15 cellular contexts compared by ENCODE assay signal in genomic region chr16:58885528-58886170, GRCh38.
DNase-seq lines count a peak whose midpoint lies in the region; ATAC-seq lines count a peak whose summit lies in the region.
"Had no signal": no experiment of that assay in that cellular context is flagged by ENCODE, and none has a peak within 500 bp of the region (broad histone marks: within the 10 kb centered on the region; RNA-seq: fewer than 3 reads in every experiment).

No MANE protein-coding gene starts in this region.

- H3K4me3 ChIP-seq in effector memory CD4-positive, alpha-beta T cell (ENCODE audit: insufficient read depth, low read depth, low read length, poor library complexity, severe bottlenecking): no peak overlapping the region
- H3K4me3 ChIP-seq: thyroid gland had no signal

- no peaks in the 10 kb centered on the region for H3K27me3 ChIP-seq in effector memory CD4-positive, alpha-beta T cell (replicated peaks; ENCODE audit: control insufficient read depth, insufficient read depth, low read length, poor library complexity, severe bottlenecking)
- H3K27me3 ChIP-seq: thyroid gland had no signal

- H3K27me3 Mint-ChIP-seq in stimulated activated memory B cell treated with anti-CD40 and anti-IgM and Interleukin-4, amounts not matched to agents 10 μg/mL and 1 μg/mL and 100 μg/mL, for 72 hours: no peaks in the 10 kb centered on the region
- H3K27me3 Mint-ChIP-seq: memory B cell had no signal

- DNase-seq in C1 segment of cervical spinal cord (lab: John Stamatoyannopoulos, UW) (no peak), NCI-H524 (lab: John Stamatoyannopoulos, UW) (no peak)
- no peak for DNase-seq in effector memory CD4-positive, alpha-beta T cell
- DNase-seq: activated CD4-positive, alpha-beta T cell treated with anti-CD3 and anti-CD28 coated beads for 1 hour; aorta; CD4-positive, alpha-beta T cell; cortex of kidney; HFFc6; NCI-H146; thyroid gland had no signal

- H3K4me1 Mint-ChIP-seq in stimulated activated memory B cell treated with anti-CD40 and anti-IgM and Interleukin-4, amounts not matched to agents 10 μg/mL and 1 μg/mL and 100 μg/mL, for 72 hours: peaks cover 13% of the 10 kb centered on the region

- H3K9me3 Mint-ChIP-seq in stimulated activated memory B cell treated with anti-CD40 and anti-IgM and Interleukin-4, amounts not matched to agents 10 μg/mL and 1 μg/mL and 100 μg/mL, for 72 hours: no peaks in the 10 kb centered on the region
- H3K9me3 Mint-ChIP-seq: CD4-positive, alpha-beta T cell had no signal

- H3K36me3 Mint-ChIP-seq in stimulated activated memory B cell treated with anti-CD40 and anti-IgM and Interleukin-4, amounts not matched to agents 10 μg/mL and 1 μg/mL and 100 μg/mL, for 72 hours: no peaks in the 10 kb centered on the region
- H3K36me3 Mint-ChIP-seq: memory B cell had no signal

- peak overlapping the region; percentile 23 for H3K27ac Mint-ChIP-seq in stimulated activated memory B cell treated with anti-CD40 and anti-IgM and Interleukin-4, amounts not matched to agents 10 μg/mL and 1 μg/mL and 100 μg/mL, for 72 hours
- H3K27ac Mint-ChIP-seq: CD4-positive, alpha-beta T cell; HFFc6; memory B cell had no signal

- no peaks in the 10 kb centered on the region for H3K4me1 ChIP-seq in effector memory CD4-positive, alpha-beta T cell (ENCODE audit: control insufficient read depth, insufficient read depth, low read length, poor library complexity, severe bottlenecking)
- H3K4me1 ChIP-seq: thyroid gland had no signal

- ATAC-seq in GM18909 (IDR thresholded peaks at IDR 0.05; ENCODE audit: poor library complexity, unreplicated experiment) (peak; percentile 64), HG02610 (IDR thresholded peaks at IDR 0.05; ENCODE audit: unreplicated experiment) (peak; percentile 72), HG03439 (IDR thresholded peaks at IDR 0.05; ENCODE audit: unreplicated experiment) (peak; percentile 58)
- peak; percentile 62 for ATAC-seq in stimulated activated memory B cell treated with anti-CD40 and anti-IgM and Interleukin-4, amounts not matched to agents 10 μg/mL and 1 μg/mL and 100 μg/mL, for 72 hours

- no peaks in the 10 kb centered on the region for H3K36me3 ChIP-seq in effector memory CD4-positive, alpha-beta T cell (ENCODE audit: control insufficient read depth, insufficient read depth, low read length)
- H3K36me3 ChIP-seq: thyroid gland had no signal

- no peak overlapping the region for H3K27ac ChIP-seq in effector memory CD4-positive, alpha-beta T cell (ENCODE audit: insufficient read depth, low read length, poor library complexity, severe bottlenecking)
- H3K27ac ChIP-seq: thyroid gland had no signal

- H3K9me3 ChIP-seq in effector memory CD4-positive, alpha-beta T cell (ENCODE audit: control insufficient read depth, low read length): no peaks in the 10 kb centered on the region
- H3K9me3 ChIP-seq: thyroid gland had no signal

- H3K4me3 Mint-ChIP-seq in stimulated activated memory B cell treated with anti-CD40 and anti-IgM and Interleukin-4, amounts not matched to agents 10 μg/mL and 1 μg/mL and 100 μg/mL, for 72 hours: no peak overlapping the region
- H3K4me3 Mint-ChIP-seq: CD4-positive, alpha-beta T cell; HFFc6; memory B cell had no signal
